24 cellular contexts compared by ENCODE assay signal in the genomic region with DNA sequence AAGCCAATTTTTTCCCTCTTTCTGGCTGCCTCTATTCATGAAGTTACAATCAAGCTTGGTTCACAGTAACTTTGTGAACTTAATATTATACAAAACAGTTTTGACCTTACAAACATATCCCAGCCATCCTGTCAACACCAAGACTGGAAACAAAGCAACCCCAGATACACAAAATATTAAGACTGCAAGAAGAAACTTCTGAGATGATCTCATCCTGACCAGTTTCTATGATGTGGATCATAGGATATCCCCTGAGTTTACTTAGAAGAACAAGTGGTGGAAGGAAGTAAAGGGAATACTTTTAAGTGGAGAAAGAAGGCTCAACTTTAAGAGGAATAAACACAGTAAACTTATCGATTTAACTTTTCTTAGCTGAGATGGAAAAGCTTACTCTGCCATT. TPM values are rescaled to one million over a fixed set of nuclear protein-coding genes. Genes with fewer than 3 reads are reported as not detected.
"Had no signal": no experiment of that assay in that cellular context is flagged by ENCODE, and none has a peak within 500 bp of the region (broad histone marks: within the 10 kb centered on the region; RNA-seq: fewer than 3 reads in every experiment).

No MANE protein-coding gene starts in this region.

- H3K27ac ChIP-seq: adrenal gland, ascending aorta, coronary artery, gastrocnemius medialis, lower lobe of right lung, thyroid gland, upper lobe of right lung had no signal

- H3K4me3 ChIP-seq: adrenal gland, ascending aorta, coronary artery, gastrocnemius medialis, lower lobe of right lung, thyroid gland, upper lobe of right lung had no signal

- ATAC-seq: activated CD4-positive, alpha-beta T cell treated with anti-CD3 and anti-CD28 coated beads for 36 hours; activated T-helper 17 cell treated with anti-CD3 and anti-CD28 coated beads, Interleukin-2, amount 50 U/mL, for 72 hours; gastrocnemius medialis; lower lobe of right lung; naive thymus-derived CD8-positive, alpha-beta T cell; upper lobe of right lung; WTC11 had no signal

- H3K9me3 ChIP-seq: adrenal gland, ascending aorta, gastrocnemius medialis, lower lobe of right lung, thyroid gland, upper lobe of right lung had no signal

- H3K27me3 ChIP-seq: adrenal gland, ascending aorta, gastrocnemius medialis, thyroid gland, upper lobe of right lung had no signal

- H3K4me1 ChIP-seq: ascending aorta, gastrocnemius medialis, lower lobe of right lung, thyroid gland, upper lobe of right lung had no signal

- H3K36me3 ChIP-seq: adrenal gland, gastrocnemius medialis, lower lobe of right lung, thyroid gland, upper lobe of right lung had no signal

- DNase-seq: activated CD4-positive, alpha-beta T cell treated with anti-CD3 and anti-CD28 coated beads for 36 hours; activated CD4-positive, alpha-beta T cell treated with anti-CD3 and anti-CD28 coated beads, Interleukin-2, amount 50 U/mL, for 4 hours; activated CD8-positive, alpha-beta memory T cell treated with anti-CD3 and anti-CD28 coated beads for 24 hours; activated CD8-positive, alpha-beta memory T cell treated with anti-CD3 and anti-CD28 coated beads, Interleukin-2, amount 50 U/mL, for 4 hours; activated T-cell treated with anti-CD3 and anti-CD28 coated beads, Interleukin-2, amount 50 U/mL, for 24 hours; adrenal gland; cerebellar nuclear complex; gastrocnemius medialis; hypothalamus; left cardiac atrium; lower lobe of right lung; naive thymus-derived CD8-positive, alpha-beta T cell; stimulated activated CD4-positive, alpha-beta T cell treated with anti-CD3 and anti-CD28 coated beads, Interleukin-4, amount 100 ng/mL, for 4 hours; substantia nigra; T1000; thyroid gland; upper lobe of right lung had no signal

RNA-seq across cellular contexts. Expression of a gene that starts 28.3 kb away (rescaled TPM):
- total RNA-seq: activated CD4-positive, alpha-beta T cell treated with anti-CD3 and anti-CD28 coated beads for 36 hours; activated T-helper 17 cell treated with anti-CD3 and anti-CD28 coated beads, Interleukin-2, amount 50 U/mL, for 72 hours; adrenal gland; ascending aorta; gastrocnemius medialis; left cardiac atrium; lower lobe of right lung; naive thymus-derived CD8-positive, alpha-beta T cell; osteoblast; posterior vena cava; thyroid gland; upper lobe of right lung had no signal
- polyA plus RNA-seq: adrenal gland; esophagus; naive thymus-derived CD8-positive, alpha-beta T cell had no signal
